ENCODE assay signal across 11 cellular contexts in the genomic region with DNA sequence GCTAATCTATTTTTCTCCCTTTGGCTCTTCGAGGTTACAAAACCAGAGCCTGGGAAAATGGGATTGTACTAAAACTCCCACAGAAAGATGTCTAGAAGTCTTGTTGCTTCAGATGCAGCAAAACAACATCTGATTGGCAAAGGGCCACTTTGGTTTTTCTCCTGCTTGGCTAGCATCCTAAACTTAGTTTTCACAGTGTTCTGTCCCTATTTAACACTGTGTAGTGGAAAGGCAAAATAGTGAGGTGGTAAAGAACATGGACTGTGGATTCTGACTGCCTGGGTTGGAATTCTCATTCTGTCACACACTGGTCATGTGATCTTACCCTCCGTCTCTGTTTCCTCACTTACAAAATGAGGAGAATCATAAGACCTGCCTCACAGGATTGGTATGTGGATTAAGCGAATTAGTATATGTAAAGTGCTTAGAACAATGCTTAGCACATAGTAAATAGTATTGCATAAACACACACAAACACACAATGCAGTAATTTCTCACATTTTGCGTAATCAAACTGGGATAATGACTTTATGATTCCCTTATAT. TPM values are rescaled to one million over a fixed set of nuclear protein-coding genes. Genes with fewer than 3 reads are reported as not detected.
DNase-seq lines count a peak whose midpoint lies in the region; ATAC-seq and TF ChIP-seq lines count a peak whose summit lies in the region.
"Had no signal": no experiment of that assay in that cellular context is flagged by ENCODE, and none has a peak within 500 bp of the region (broad histone marks: within the 10 kb centered on the region; RNA-seq: fewer than 3 reads in every experiment).

No MANE protein-coding gene starts in this region.

- no peaks in the 10 kb centered on the region for H3K27me3 ChIP-seq in adipocyte (replicated peaks; ENCODE audit: control insufficient read depth, insufficient read depth, low read length)
- no peaks in the 10 kb centered on the region for H3K27me3 ChIP-seq in osteoblast (ENCODE audit: insufficient read depth, low read length)
- H3K27me3 ChIP-seq in CD8-positive, alpha-beta T cell (ENCODE audit: insufficient read depth, low read length): no peaks in the 10 kb centered on the region

- H3K79me2 ChIP-seq in osteoblast (ENCODE audit: insufficient read depth, low read length): no peaks in the 10 kb centered on the region

- H3K4me3 Mint-ChIP-seq in CD8-positive, alpha-beta T cell: no peak overlapping the region

- H3K9ac ChIP-seq in adipocyte (ENCODE audit: low read length): peak overlapping the region; percentile 41

- no peaks in the 10 kb centered on the region for H3K36me3 ChIP-seq in adipocyte (ENCODE audit: control insufficient read depth, insufficient read depth, low read length, severe bottlenecking)
- H3K36me3 ChIP-seq in osteoblast (ENCODE audit: insufficient read depth, low read length): no peaks in the 10 kb centered on the region
- H3K36me3 ChIP-seq in CD8-positive, alpha-beta T cell (ENCODE audit: insufficient read depth, low read length): no peaks in the 10 kb centered on the region
- H3K36me3 ChIP-seq: WERI-Rb-1 had no signal

- H2AFZ ChIP-seq in osteoblast (ENCODE audit: low read length): peak overlapping the region; percentile 77

- H3K4me1 ChIP-seq in adipocyte (ENCODE audit: control insufficient read depth, insufficient read depth, low read length): peaks cover 10% of the 10 kb centered on the region
- H3K4me1 ChIP-seq in osteoblast (ENCODE audit: insufficient read depth, low read length): peaks cover 9% of the 10 kb centered on the region
- no peaks in the 10 kb centered on the region for H3K4me1 ChIP-seq in CD8-positive, alpha-beta T cell (ENCODE audit: insufficient read depth, low read length)

- peak overlapping the region; percentile 51 for H3K4me2 ChIP-seq in osteoblast (ENCODE audit: insufficient read depth, low read length)

- DNase-seq in Daoy (ENCODE audit: low read depth) (peak; percentile 9), adipocyte (ENCODE audit: low read depth) (peak; percentile 85), fibroblast of the conjunctiva (ENCODE audit: low read depth) (peak; percentile 31), osteoblast (ENCODE audit: insufficient read length, low spot score, missing footprints) (no peak)
- no peak for DNase-seq in CD8-positive, alpha-beta T cell
- DNase-seq in stimulated activated CD4-positive, alpha-beta T cell treated with anti-CD3 and anti-CD28 coated beads, Interleukin-4, amount 100 ng/mL, for 1 hour: no peak
- DNase-seq: activated naive CD4-positive, alpha-beta T cell; NCI-H1105 treated with DMSO at 0.1 percent for 48 hours; WERI-Rb-1 had no signal

- H3K27ac Mint-ChIP-seq in CD8-positive, alpha-beta T cell: no peak overlapping the region

- CTCF ChIA-PET in CD8-positive, alpha-beta T cell (lab: Charles Lee): interaction anchor here (0.7 kb wide), 1 partner anchor 9 kb away, joined by 3 read pairs; no protein-coding TSS in a partner anchor

- POLR2A ChIA-PET in CD8-positive, alpha-beta T cell (lab: Charles Lee): no interaction called here

- intact Hi-C loops in CD8-positive, alpha-beta T cell (cut with DNase I, micrococcal nuclease): no loop called here

- no peaks in the 10 kb centered on the region for H3K27me3 Mint-ChIP-seq in CD8-positive, alpha-beta T cell (ENCODE audit: low read depth)

- ATAC-seq in GM21619 (IDR thresholded peaks at IDR 0.05; ENCODE audit: unreplicated experiment) (no peak), HG02571 (IDR thresholded peaks at IDR 0.05; ENCODE audit: unreplicated experiment) (no peak)
- no peak for ATAC-seq in CD8-positive, alpha-beta T cell

- H3K4me1 Mint-ChIP-seq in CD8-positive, alpha-beta T cell (ENCODE audit: low read depth): no peaks in the 10 kb centered on the region

- H3K9me3 ChIP-seq in adipocyte (ENCODE audit: control insufficient read depth, low read length): no peaks in the 10 kb centered on the region
- no peaks in the 10 kb centered on the region for H3K9me3 ChIP-seq in osteoblast (ENCODE audit: low read depth, low read length)
- no peaks in the 10 kb centered on the region for H3K9me3 ChIP-seq in CD8-positive, alpha-beta T cell (ENCODE audit: low read length)

- no peak for TF ChIP-seq CTCF in osteoblast (IDR thresholded peaks at IDR 0.05; ENCODE audit: extremely low read depth, low read depth, low read length)
- TF ChIP-seq CTCF in CD8-positive, alpha-beta T cell (IDR thresholded peaks at IDR 0.05): no peak

- peak overlapping the region; percentile 55 for H3K27ac ChIP-seq in osteoblast (ENCODE audit: low read depth, low read length)
- no peak overlapping the region for H3K27ac ChIP-seq in CD8-positive, alpha-beta T cell (ENCODE audit: low read depth, low read length)
- H3K27ac ChIP-seq: WERI-Rb-1 had no signal

- no peaks in the 10 kb centered on the region for H4K20me1 ChIP-seq in osteoblast (ENCODE audit: insufficient read depth, low read length)

- H3K4me3 ChIP-seq in adipocyte (ENCODE audit: low read length) (peak overlapping the region; percentile 61), osteoblast (ENCODE audit: insufficient read depth, low read length) (no peak overlapping the region)
- no peak overlapping the region for H3K4me3 ChIP-seq in CD8-positive, alpha-beta T cell (ENCODE audit: low read depth, low read length)

- no peaks in the 10 kb centered on the region for H3K9me3 Mint-ChIP-seq in CD8-positive, alpha-beta T cell

- no peaks in the 10 kb centered on the region for H3K36me3 Mint-ChIP-seq in CD8-positive, alpha-beta T cell

RNA-seq across cellular contexts. Expression of a gene that starts 23.5 kb away (rescaled TPM):
- total RNA-seq in Daoy (2014; rRNA removed; shearing (Covaris generic)): 3.2 and 5.0 TPM in 2 replicates
- 18.1 and 18.6 TPM in 2 replicates for total RNA-seq in osteoblast
- total RNA-seq in CD8-positive, alpha-beta T cell: 1 to 10 TPM; 2.4 to 2.9 TPM

Comparison
In these comparisons a context has a peak if more than half of its experiments do, and no peak if none do; other contexts are left out.
1. DNase-seq: peak in Daoy (single experiment), adipocyte (single experiment) and fibroblast of the conjunctiva (single experiment); none in osteoblast (single experiment), CD8-positive, alpha-beta T cell (0 of 7) and stimulated activated CD4-positive, alpha-beta T cell treated with anti-CD3 and anti-CD28 coated beads, Interleukin-4, amount 100 ng/mL, for 1 hour (single experiment).